In genomic region chr4:151315212-151315886, GRCh38 we compare ENCODE assay signal across 11 cellular contexts. TPM values are rescaled to one million over a fixed set of nuclear protein-coding genes. Genes with fewer than 3 reads are reported as not detected.
DNase-seq lines count a peak whose midpoint lies in the region; ATAC-seq and TF ChIP-seq lines count a peak whose summit lies in the region.
"Had no signal": no experiment of that assay in that cellular context is flagged by ENCODE, and none has a peak within 500 bp of the region (broad histone marks: within the 10 kb centered on the region; RNA-seq: fewer than 3 reads in every experiment).

No MANE protein-coding gene starts in this region.

- DNase-seq in dermis blood vessel endothelial cell (peak; percentile 65), left lobe of liver (ENCODE audit: low spot score) (no peak), tibial artery (no peak), retina (no peak), H7 (no peak)
- DNase-seq: anterior cingulate cortex, DMS 273 treated with DMSO at 0.1 percent for 48 hours, NCI-H2029 treated with DMSO at 0.1 percent for 48 hours had no signal

- peak; percentile 51; the same call in 1 of the 2 replicates for TF ChIP-seq EP300 in Ishikawa (IDR thresholded peaks at IDR 0.05; ENCODE audit: borderline replicate concordance)

- peak overlapping the region; percentile 30 to 60 for H3K27ac ChIP-seq in tibial artery

- intact Hi-C loops in tibial artery (cut with DNase I; ENCODE audit: low total_unique reads) = no loop called here

- TF ChIP-seq CTCF in tibial artery (IDR thresholded peaks at IDR 0.05) = no peak

- H3K36me3 ChIP-seq in tibial artery (no peaks in the 10 kb centered on the region), H7 (replicated peaks; ENCODE audit: control insufficient read depth, insufficient read depth, low read length) (no peaks in the 10 kb centered on the region)

- H3K4me1 ChIP-seq in tibial artery = peaks cover 0 to 97% (median 35%) of the 10 kb centered on the region in 4 donors

- no peak overlapping the region for H3K4me3 ChIP-seq in tibial artery
- no peak overlapping the region for H3K4me3 ChIP-seq in H7 (ENCODE audit: insufficient read depth, low read depth, low read length)

- H3K27me3 ChIP-seq in tibial artery (no peaks in the 10 kb centered on the region), H7 (ENCODE audit: control insufficient read depth, insufficient read depth, low read length) (no peaks in the 10 kb centered on the region)

- ATAC-seq in left lobe of liver = peak; percentile 39
- no peak for ATAC-seq in HG03378 (IDR thresholded peaks at IDR 0.05; ENCODE audit: unreplicated experiment)
- ATAC-seq in HG02678 (IDR thresholded peaks at IDR 0.05; ENCODE audit: unreplicated experiment) = no peak

- TF ChIP-seq RAD21 in Ishikawa (IDR thresholded peaks at IDR 0.05; ENCODE audit: low read depth) = no peak

- H3K9me3 ChIP-seq in tibial artery = no peaks in the 10 kb centered on the region

TF ChIP-seq in Ishikawa, 13 proteins besides CTCF, POLR2A, EP300 and RAD21:
- peak; percentile 64; the same call in 1 of the 2 replicates for TF ChIP-seq FOXM1 (IDR thresholded peaks at IDR 0.05; ENCODE audit: borderline replicate concordance, low read depth)
- no peak for TF ChIP-seq EGR1 (IDR thresholded peaks at IDR 0.05)
- TF ChIP-seq, protein P1, sequence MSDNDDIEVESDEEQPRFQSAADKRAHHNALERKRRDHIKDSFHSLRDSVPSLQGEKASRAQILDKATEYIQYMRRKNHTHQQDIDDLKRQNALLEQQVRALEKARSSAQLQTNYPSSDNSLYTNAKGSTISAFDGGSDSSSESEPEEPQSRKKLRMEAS (IDR thresholded peaks at IDR 0.05) = no peak
- TF ChIP-seq TCF12 (IDR thresholded peaks at IDR 0.05; ENCODE audit: low read depth) = no peak; the same call in 1 of the 2 replicates
- peak; percentile 71 for TF ChIP-seq TEAD4 (IDR thresholded peaks at IDR 0.05)

RNA-seq across cellular contexts. Expression of gene SH3D19, which starts 10.1 kb away (rescaled TPM):
- total RNA-seq in dermis blood vessel endothelial cell = 50.2 and 67.3 TPM in 2 replicates
- 38.7 TPM for total RNA-seq in left lobe of liver
- total RNA-seq in H7 (2014; rRNA removed; shearing (Covaris generic)) = 24.8 and 26.8 TPM in 2 replicates

RNA-seq across cellular contexts. Expression of gene PRSS48, which starts 38.4 kb away (rescaled TPM):
- total RNA-seq in dermis blood vessel endothelial cell = not detected in 2 replicates
- total RNA-seq in left lobe of liver = not detected
- not detected in 2 replicates for total RNA-seq in H7 (2014; rRNA removed; shearing (Covaris generic))
